8 cellular contexts compared by ENCODE assay signal in the genomic region with DNA sequence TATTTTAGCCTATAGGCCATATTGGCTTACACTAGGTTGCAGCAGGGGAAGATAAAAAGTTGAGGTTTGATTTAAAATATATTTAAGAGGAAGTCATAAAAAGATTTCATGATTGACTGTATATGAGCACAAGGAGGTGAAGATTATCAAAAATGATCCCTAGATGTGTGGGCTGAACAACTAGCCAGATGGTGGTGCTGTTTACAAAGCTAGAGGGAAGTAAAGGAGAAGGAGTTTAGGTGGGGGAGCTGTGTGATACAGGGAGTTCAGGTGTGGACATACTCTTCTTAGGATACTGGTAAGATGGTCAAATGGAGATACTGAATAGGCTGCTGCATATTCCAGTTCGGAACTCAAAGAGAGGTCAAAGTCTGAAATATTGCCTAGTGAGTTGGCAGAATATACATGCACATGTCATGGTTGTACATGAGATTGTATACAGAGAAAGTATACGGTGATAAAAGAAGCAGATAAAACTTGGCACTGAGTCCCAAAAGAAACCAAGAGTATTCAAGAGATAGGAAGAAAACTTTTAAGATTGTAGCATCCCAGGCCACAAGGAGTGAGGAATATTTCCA.
DNase-seq lines count a peak whose midpoint lies in the region; ATAC-seq, FAIRE-seq and TF ChIP-seq lines count a peak whose summit lies in the region.

No MANE protein-coding gene starts in this region.

- no peak overlapping the region for H3K4me3 Mint-ChIP-seq in astrocyte (ENCODE audit: unreplicated experiment)

- H3K27ac Mint-ChIP-seq in astrocyte (ENCODE audit: unreplicated experiment) = no peak overlapping the region

- H3K36me3 Mint-ChIP-seq in astrocyte (ENCODE audit: low read depth, unreplicated experiment) = no peaks in the 10 kb centered on the region

- peaks cover 2% of the 10 kb centered on the region for H3K4me1 Mint-ChIP-seq in astrocyte (ENCODE audit: low read depth, unreplicated experiment)

- H2AFZ ChIP-seq in astrocyte (ENCODE audit: low read depth, low read length) = no peak overlapping the region

- peak; percentile 12 for DNase-seq in NCI-H2029 (lab: John Stamatoyannopoulos, UW)
- peak; percentile 24 for DNase-seq in astrocyte (ENCODE audit: low read depth)
- peak; percentile 73 for DNase-seq in mesendoderm
- no peak for DNase-seq in activated effector memory CD4-positive, alpha-beta T cell treated with Interleukin-2 at 50 U/mL for 16 hours

- H3K56ac ChIP-seq in mesendoderm (ENCODE audit: low read length) = no peak overlapping the region

- H3K9ac ChIP-seq in astrocyte (ENCODE audit: low read length) = no peak overlapping the region
- H3K9ac ChIP-seq in mesendoderm (ENCODE audit: low read length) = no peak overlapping the region

- TF ChIP-seq CTCF in GM12874 (IDR thresholded peaks at IDR 0.05; ENCODE audit: insufficient read depth, low read depth, low read length) (peak; percentile 22; the same call in 1 of the 2 replicates), astrocyte (IDR thresholded peaks at IDR 0.05; ENCODE audit: insufficient read depth, low read depth, low read length) (peak; percentile 64)

- WGBS in mesendoderm (ENCODE audit: extremely low coverage, insufficient coverage, low lambda C conversion rate) = no CpG with 5 or more reads among the region's 2 CpGs

- H4K5ac ChIP-seq in mesendoderm (ENCODE audit: low read length) = no peak overlapping the region

- H2BK15ac ChIP-seq in mesendoderm (replicated peaks; ENCODE audit: low read depth) = no peak overlapping the region

- no peaks in the 10 kb centered on the region for H3K27me3 Mint-ChIP-seq in astrocyte (ENCODE audit: low read depth, unreplicated experiment)

- ATAC-seq in GM21447 (IDR thresholded peaks at IDR 0.05; ENCODE audit: unreplicated experiment) (no peak), HG02678 (IDR thresholded peaks at IDR 0.05; ENCODE audit: unreplicated experiment) (no peak), HG02885 (IDR thresholded peaks at IDR 0.05; ENCODE audit: poor library complexity, unreplicated experiment) (no peak)

- H3K79me2 ChIP-seq in astrocyte (ENCODE audit: insufficient read depth, low read length) (no peaks in the 10 kb centered on the region), mesendoderm (ENCODE audit: control insufficient read depth, insufficient read depth, low read length) (no peaks in the 10 kb centered on the region)

- H3K79me1 ChIP-seq in mesendoderm (ENCODE audit: low read length) = no peaks in the 10 kb centered on the region

- no peaks in the 10 kb centered on the region for H3K9me3 ChIP-seq in astrocyte (ENCODE audit: insufficient read depth, low read depth, low read length)

- H3K27ac ChIP-seq in astrocyte (ENCODE audit: low read depth, low read length) = no peak overlapping the region
- H3K27ac ChIP-seq in mesendoderm (ENCODE audit: low read depth, low read length) = no peak overlapping the region

- H2AK5ac ChIP-seq in mesendoderm (ENCODE audit: low read length) = no peak overlapping the region

- H3K4me1 ChIP-seq in astrocyte (ENCODE audit: insufficient read depth, low read length) (no peaks in the 10 kb centered on the region), mesendoderm (ENCODE audit: control insufficient read depth, low read depth, low read length) (no peaks in the 10 kb centered on the region)

- no peak overlapping the region for H4K8ac ChIP-seq in mesendoderm (ENCODE audit: low read depth, low read length)

- H3K4me3 ChIP-seq in astrocyte (ENCODE audit: insufficient read depth, low read depth, low read length) = no peak overlapping the region
- no peak overlapping the region for H3K4me3 ChIP-seq in mesendoderm (ENCODE audit: low read length)

- H3K23ac ChIP-seq in mesendoderm (ENCODE audit: low read length) = no peak overlapping the region

- no peaks in the 10 kb centered on the region for H4K20me1 ChIP-seq in astrocyte (ENCODE audit: insufficient read depth, low read length)

- H3K36me3 ChIP-seq in astrocyte (ENCODE audit: insufficient read depth, low read length) (no peaks in the 10 kb centered on the region), mesendoderm (ENCODE audit: control insufficient read depth, insufficient read depth, low read length) (no peaks in the 10 kb centered on the region)

- FAIRE-seq in astrocyte (lab: Jason Lieb, UNC) = peak; percentile 97

- H2BK5ac ChIP-seq in mesendoderm (ENCODE audit: low read length) = no peak overlapping the region

- H2BK120ac ChIP-seq in mesendoderm (ENCODE audit: low read depth, low read length) = no peak overlapping the region

- H3K4me2 ChIP-seq in astrocyte (ENCODE audit: low read length) (no peak overlapping the region), mesendoderm (ENCODE audit: low read length) (no peak overlapping the region)

- no peak overlapping the region for H3K4ac ChIP-seq in mesendoderm (ENCODE audit: low read depth, low read length)

- H3K9me3 Mint-ChIP-seq in astrocyte (ENCODE audit: unreplicated experiment) = no peaks in the 10 kb centered on the region

- H3K27me3 ChIP-seq in astrocyte (ENCODE audit: insufficient read depth, low read length) (no peaks in the 10 kb centered on the region), mesendoderm (ENCODE audit: insufficient read depth, low read length, poor library complexity) (no peaks in the 10 kb centered on the region)

- no peak overlapping the region for H3K18ac ChIP-seq in mesendoderm (ENCODE audit: low read length)
